16 cellular contexts compared by ENCODE assay signal in genomic region chr2:32136097-32136496, GRCh38. TPM values are rescaled to one million over a fixed set of nuclear protein-coding genes. Genes with fewer than 3 reads are reported as not detected.
DNase-seq lines count a peak whose midpoint lies in the region; ATAC-seq, FAIRE-seq and TF ChIP-seq lines count a peak whose summit lies in the region.
"Had no signal": no experiment of that assay in that cellular context is flagged by ENCODE, and none has a peak within 500 bp of the region (broad histone marks: within the 10 kb centered on the region; RNA-seq: fewer than 3 reads in every experiment).

No MANE protein-coding gene starts in this region.

- H2AFZ ChIP-seq in hepatocyte, result no peak overlapping the region

- H3K4me1 ChIP-seq in A549 (peaks cover 26% of the 10 kb centered on the region), adipocyte (ENCODE audit: control insufficient read depth, insufficient read depth, low read length) (peaks cover 14% of the 10 kb centered on the region), hepatocyte (ENCODE audit: insufficient read depth) (no peaks in the 10 kb centered on the region), colonic mucosa (no peaks in the 10 kb centered on the region)

- ATAC-seq in A549 (peak in 1 of 2 experiments; percentile 62; a peak in 3 of 6 replicates), left colon (no peak), GM18870 (IDR thresholded peaks at IDR 0.05; ENCODE audit: unreplicated experiment) (no peak)

- H3K79me2 ChIP-seq in hepatocyte, result no peaks in the 10 kb centered on the region

- TF ChIP-seq EP300 in A549 (IDR thresholded peaks at IDR 0.05), result no peak

- no peaks in the 10 kb centered on the region for H3K9me3 Mint-ChIP-seq in mesothelial cell of epicardium
- H3K9me3 Mint-ChIP-seq: activated CD4-positive, alpha-beta T cell treated with anti-CD3 and anti-CD28 coated beads, Interleukin-2, amount 10 ng/mL, durations not matched to agents 24 days and 14 days had no signal

- no peaks in the 10 kb centered on the region for H3K9me2 ChIP-seq in hepatocyte (replicated peaks; ENCODE audit: insufficient read depth)

- TF ChIP-seq CTCF in A549 (IDR thresholded peaks at IDR 0.05) (no peak), hepatocyte (IDR thresholded peaks at IDR 0.05; ENCODE audit: poor library complexity) (no peak), colonic mucosa (IDR thresholded peaks at IDR 0.05) (no peak), mesothelial cell of epicardium (IDR thresholded peaks at IDR 0.05; ENCODE audit: unreplicated experiment) (no peak)

- no peak overlapping the region for H3K4me3 Mint-ChIP-seq in mesothelial cell of epicardium
- H3K4me3 Mint-ChIP-seq: activated CD4-positive, alpha-beta T cell treated with anti-CD3 and anti-CD28 coated beads, Interleukin-2, amount 10 ng/mL, durations not matched to agents 24 days and 14 days had no signal

- H3K9me3 ChIP-seq in A549, result no peaks in the 10 kb centered on the region
- no peaks in the 10 kb centered on the region for H3K9me3 ChIP-seq in adipocyte (ENCODE audit: control insufficient read depth, low read length)
- no peaks in the 10 kb centered on the region for H3K9me3 ChIP-seq in hepatocyte (ENCODE audit: low read depth)
- H3K9me3 ChIP-seq in colonic mucosa, result no peaks in the 10 kb centered on the region
- H3K9me3 ChIP-seq: stomach had no signal

- H3K9ac ChIP-seq in adipocyte (ENCODE audit: low read length) (no peak overlapping the region), colonic mucosa (ENCODE audit: low read depth in 2 of 2, low read length in 2 of 2) (no peak overlapping the region)
- H3K9ac ChIP-seq: KMS-11 had no signal

- WGBS in A549 (ENCODE audit: missing lambda C conversion rate), result 70% methylated on average over 4 of the region's 4 CpGs
- WGBS in hepatocyte (ENCODE audit: low lambda C conversion rate, missing lambda C conversion rate), result 82% methylated on average over 4 of the region's 4 CpGs

- H3K27me3 ChIP-seq in adipocyte (replicated peaks; ENCODE audit: control insufficient read depth, insufficient read depth, low read length) (no peaks in the 10 kb centered on the region), hepatocyte (no peaks in the 10 kb centered on the region), colonic mucosa (no peaks in the 10 kb centered on the region)
- H3K27me3 ChIP-seq: stomach had no signal

- H3K36me3 ChIP-seq in adipocyte (ENCODE audit: control insufficient read depth, insufficient read depth, low read length, severe bottlenecking) (peaks cover 13% of the 10 kb centered on the region), hepatocyte (replicated peaks; ENCODE audit: insufficient read depth, low read depth) (no peaks in the 10 kb centered on the region), colonic mucosa (no peaks in the 10 kb centered on the region)

- no peak for TF ChIP-seq RAD21 in A549 (conservative IDR thresholded peaks at IDR 0.05 in 1 of 2, IDR thresholded peaks at IDR 0.05 in 1 of 2)

- DNase-seq in A549 (ENCODE audit: low read depth in 1 of 2, low spot score in 1 of 2) (peak in 1 of 2 experiments; percentile 19), ELR (ENCODE audit: low read depth) (peak; percentile 5), adipocyte (ENCODE audit: low read depth) (peak; percentile 71), hepatocyte (ENCODE audit: low spot score) (no peak), left colon (no peak), colonic mucosa (no peak), mesothelial cell of epicardium (ENCODE audit: low spot score in 2 of 2, unreplicated experiment in 2 of 2) (no peak)
- DNase-seq: activated naive CD4-positive, alpha-beta T cell treated with Interleukin-2 at 50 U/mL for 16 hours; head of caudate nucleus; NCI-H1092 treated with DMSO at 0.1 percent for 48 hours; NCI-H2081 treated with DMSO at 0.1 percent for 48 hours; right cardiac atrium; stomach had no signal

- H3K4me2 ChIP-seq in A549, result peak overlapping the region; percentile 47
- peak overlapping the region; percentile 15 for H3K4me2 ChIP-seq in hepatocyte
- H3K4me2 ChIP-seq: KMS-11 had no signal

- peaks cover 38% of the 10 kb centered on the region for H3K36me3 Mint-ChIP-seq in mesothelial cell of epicardium

- H4K20me1 ChIP-seq in hepatocyte (ENCODE audit: insufficient read depth, poor library complexity, severe bottlenecking), result no peaks in the 10 kb centered on the region

- no peak overlapping the region for H3K27ac Mint-ChIP-seq in mesothelial cell of epicardium
- H3K27ac Mint-ChIP-seq: activated CD4-positive, alpha-beta T cell treated with anti-CD3 and anti-CD28 coated beads, Interleukin-2, amount 10 ng/mL, durations not matched to agents 24 days and 14 days had no signal

- no peaks in the 10 kb centered on the region for H3K27me3 Mint-ChIP-seq in mesothelial cell of epicardium (ENCODE audit: low read depth)
- H3K27me3 Mint-ChIP-seq: activated CD4-positive, alpha-beta T cell treated with anti-CD3 and anti-CD28 coated beads, Interleukin-2, amount 10 ng/mL, durations not matched to agents 24 days and 14 days had no signal

- no peaks in the 10 kb centered on the region for H3K4me1 Mint-ChIP-seq in mesothelial cell of epicardium

- intact Hi-C loops in left colon (cut with DNase I, micrococcal nuclease) (no loop called here), colonic mucosa (cut with DNase I) (no loop called here)

- H3K27ac ChIP-seq in A549 (peak overlapping the region; percentile 62 to 70), hepatocyte (peak overlapping the region; percentile 45), colonic mucosa (no peak overlapping the region)
- H3K27ac ChIP-seq: KMS-11 had no signal

- POLR2A ChIA-PET in A549 (lab: Yijun Ruan, JAX), result interaction anchor here (0.7 to 1.0 kb wide), 2 partner anchors 30 to 96 kb away, joined by 5 read pairs; partner anchors contain the start of genes DPY30 and SLC30A6

- TF ChIP-seq POLR2A in A549 (IDR thresholded peaks at IDR 0.05; ENCODE audit: low read length), result no peak

- CTCF ChIA-PET in A549 (lab: Yijun Ruan, JAX), result interaction anchor here (0.5 to 2.1 kb wide), 6 partner anchors 9 to 168 kb away, joined by 3 to 12 read pairs (median 4); partner anchors contain the start of gene SLC30A6

- H3K4me3 ChIP-seq in A549 (no peak overlapping the region), adipocyte (ENCODE audit: low read length) (no peak overlapping the region), hepatocyte (no peak overlapping the region), colonic mucosa (no peak overlapping the region)
- H3K4me3 ChIP-seq: stomach had no signal

- peak; percentile 76 for FAIRE-seq in A549 (lab: Jason Lieb, UNC)

TF ChIP-seq in A549, 52 proteins besides CTCF, POLR2A, EP300 and RAD21:
- TF ChIP-seq ZNF302 (CRISPR knock-in tag; IDR thresholded peaks at IDR 0.05) (no peak), ESRRA (IDR thresholded peaks at IDR 0.05; ENCODE audit: borderline replicate concordance, low read length) (no peak), KDM5A (IDR thresholded peaks at IDR 0.05) (no peak), HOXB13 (CRISPR knock-in tag; IDR thresholded peaks at IDR 0.05; ENCODE audit: low read depth) (no peak), HOXB5 (CRISPR knock-in tag; IDR thresholded peaks at IDR 0.05) (no peak), CHD4 (IDR thresholded peaks at IDR 0.05; ENCODE audit: borderline replicate concordance) (no peak), EHMT2 (IDR thresholded peaks at IDR 0.05; ENCODE audit: low read depth) (no peak), CHD2 (IDR thresholded peaks at IDR 0.05; ENCODE audit: low read length, partially characterized antibody) (no peak), EHF (CRISPR knock-in tag; IDR thresholded peaks at IDR 0.05) (no peak)

RNA-seq across cellular contexts. Expression of gene SLC30A6, which starts 29.6 kb away (rescaled TPM):
- polyA plus RNA-seq in A549 (2011; rRNA removed), result 54.0 and 69.5 TPM in 2 replicates
- polyA plus RNA-seq in A549 (2012; cell fraction: cytosol; rRNA removed), result 11.2 and 12.2 TPM in 2 replicates
- 6.1 and 11.3 TPM in 2 replicates for polyA plus RNA-seq in A549 (2012; cell fraction: nucleus; rRNA removed)
- 22.7 to 23.3 TPM (median 23.1 TPM) in 3 replicates for polyA plus RNA-seq in A549 (2017; fragmentation: RNase III; extraction: RNeasy Plus Mini Kit Qiagen cat#74134 plus additional on column Dnase treatment)
- 33.9 and 37.4 TPM in 2 replicates for polyA minus RNA-seq in A549 (2011; rRNA and poly(A)+ RNA removed)
- total RNA-seq in hepatocyte, result 35.8 and 40.5 TPM in 2 replicates
- 16.1 and 16.8 TPM in 2 replicates for polyA plus RNA-seq in hepatocyte
- total RNA-seq in left colon, result 10 to 100 TPM; 18.4 to 20.8 TPM
- total RNA-seq in colonic mucosa, result 10 to 100 TPM; 17.9 to 23.4 TPM
- 30.2 to 33.2 TPM (median 31.1 TPM) in 3 replicates for total RNA-seq in mesothelial cell of epicardium

Comparison
In these comparisons a context has a peak if more than half of its experiments do, and no peak if none do; other contexts are left out.
1. DNase-seq: peak in ELR (single experiment) and adipocyte (single experiment); none in hepatocyte (single experiment), left colon (0 of 2), colonic mucosa (single experiment) and mesothelial cell of epicardium (0 of 2).